Comparison of ENCODE assay signal across 7 cellular contexts in the genomic region with DNA sequence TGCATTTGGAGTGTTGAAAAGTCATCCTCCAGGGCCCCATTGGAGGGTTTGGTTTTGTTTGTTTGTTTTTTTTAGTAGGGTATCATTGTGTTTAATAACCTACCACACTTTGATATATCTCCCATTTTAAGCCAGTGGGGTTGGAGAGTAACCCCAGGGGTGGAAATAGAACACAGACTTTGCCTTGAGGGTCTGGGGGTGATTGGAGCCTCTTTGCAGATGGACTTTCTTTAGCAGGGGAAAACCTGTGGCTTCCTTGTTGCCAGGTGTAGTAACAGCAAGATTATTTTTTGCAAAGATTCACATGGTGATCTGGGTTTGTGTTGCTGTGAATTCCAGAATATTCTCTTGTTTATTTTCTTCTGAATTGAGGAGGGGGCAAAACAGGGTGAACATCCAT. TPM values are rescaled to one million over a fixed set of nuclear protein-coding genes. Genes with fewer than 3 reads are reported as not detected.
DNase-seq lines count a peak whose midpoint lies in the region; ATAC-seq, FAIRE-seq and TF ChIP-seq lines count a peak whose summit lies in the region.

No MANE protein-coding gene starts in this region.

- ATAC-seq in GM21576 (IDR thresholded peaks at IDR 0.05; ENCODE audit: unreplicated experiment) (no peak), GM18870 (IDR thresholded peaks at IDR 0.05; ENCODE audit: unreplicated experiment) (no peak)

- peak overlapping the region in 1 of 2 donors; percentile 65 for H3K27ac ChIP-seq in small intestine (ENCODE audit: low read depth in 1 of 2, low read length in 1 of 2)

- H3K27me3 Mint-ChIP-seq in glutamatergic neuron (ENCODE audit: unreplicated experiment): peaks cover 6% of the 10 kb centered on the region

- H3K9me3 ChIP-seq in HAP-1 (no peaks in the 10 kb centered on the region), small intestine (ENCODE audit: control insufficient read depth, low read depth) (no peaks in the 10 kb centered on the region)

- H3K4me1 Mint-ChIP-seq in glutamatergic neuron (ENCODE audit: low read depth, unreplicated experiment): peaks cover 5% of the 10 kb centered on the region

- H3K4me1 ChIP-seq in HAP-1 (peaks cover 23% of the 10 kb centered on the region), small intestine (ENCODE audit: control insufficient read depth in 2 of 2, insufficient read depth in 1 of 2, low read depth in 1 of 2, low read length in 1 of 2) (peaks cover 0 to 15% of the 10 kb centered on the region in 2 donors)

- DNase-seq in HAP-1 (ENCODE audit: low spot score in 2 of 2) (no peak), glutamatergic neuron (no peak), small intestine (no peak), EL (no peak)

- H3K36me3 Mint-ChIP-seq in glutamatergic neuron (ENCODE audit: unreplicated experiment): no peaks in the 10 kb centered on the region

- H3K36me3 ChIP-seq in HAP-1 (replicated peaks): no peaks in the 10 kb centered on the region; the same call in 1 of the 2 replicates
- H3K36me3 ChIP-seq in small intestine (ENCODE audit: control insufficient read depth in 2 of 2, insufficient read depth in 2 of 2, low read length in 2 of 2): no peaks in the 10 kb centered on the region

- no peak for TF ChIP-seq CTCF in WI38 (IDR thresholded peaks at IDR 0.05; ENCODE audit: low read depth, low read length)
- TF ChIP-seq CTCF in glutamatergic neuron (IDR thresholded peaks at IDR 0.05; ENCODE audit: partially characterized antibody, unreplicated experiment): no peak

- in situ Hi-C loops in HAP-1 (cut with MboI; ENCODE audit: low sequenced_read_pairs): no loop called here

- no peak overlapping the region for H3K27ac Mint-ChIP-seq in glutamatergic neuron (ENCODE audit: unreplicated experiment)

- H3K4me3 ChIP-seq in HAP-1 (peak overlapping the region; percentile 65), WI38 (ENCODE audit: low read depth, low read length) (peak overlapping the region; percentile 96), small intestine (ENCODE audit: low read depth in 1 of 2, low read length in 2 of 2) (peak overlapping the region; percentile 69 to 73)

- H3K27me3 ChIP-seq in HAP-1 (ENCODE audit: low read depth) (no peaks in the 10 kb centered on the region), small intestine (ENCODE audit: control insufficient read depth in 2 of 2, insufficient read depth in 2 of 2, low read length in 2 of 2) (no peaks in the 10 kb centered on the region)

- peaks cover 4% of the 10 kb centered on the region for H3K9me3 Mint-ChIP-seq in glutamatergic neuron (ENCODE audit: unreplicated experiment)

- no peak for FAIRE-seq in small intestine (lab: Jason Lieb, UNC)

- H3K4me3 Mint-ChIP-seq in glutamatergic neuron (ENCODE audit: unreplicated experiment): peak overlapping the region; percentile 97

RNA-seq across cellular contexts. Expression of a gene that starts 1.5 kb away (rescaled TPM):
- total RNA-seq in glutamatergic neuron (ENCODE audit: unreplicated experiment): 29.9 TPM
- polyA plus RNA-seq in small intestine: 10 to 100 TPM in 1 of 3 donors, under 1 TPM in 2; 0.54 to 12.4 (median 0.89) TPM
